In the genomic region with DNA sequence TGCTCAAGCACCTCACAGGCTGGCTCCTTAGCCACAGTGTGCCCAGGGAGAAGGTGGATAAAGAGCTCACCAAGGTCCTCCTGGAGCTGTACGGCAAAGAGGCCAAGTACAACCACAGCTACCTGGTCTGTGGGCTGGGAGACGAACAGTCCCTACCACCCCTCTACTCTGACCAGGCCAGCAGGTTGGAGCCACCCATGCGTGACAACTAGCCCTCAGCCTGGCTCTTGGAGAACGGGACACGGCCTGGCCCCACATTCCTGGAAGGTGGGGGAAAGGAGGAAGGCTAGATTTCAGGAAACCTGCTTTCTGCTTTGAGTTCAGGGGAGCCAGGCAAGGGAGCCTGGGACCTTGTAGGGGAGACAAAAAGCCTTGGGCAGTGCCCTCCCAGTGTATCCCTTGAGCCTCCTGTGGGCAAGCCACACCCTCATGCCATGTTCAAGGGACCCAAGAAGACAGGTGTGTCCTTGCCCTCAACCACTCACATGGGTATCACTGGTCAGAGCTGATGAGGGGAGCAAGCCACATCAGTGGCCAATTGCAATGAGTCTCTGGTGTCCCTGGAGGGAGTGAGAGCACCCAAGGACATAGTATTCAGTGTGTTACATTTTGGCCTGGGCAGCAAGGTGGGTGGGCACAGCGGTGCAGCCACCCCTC, we compare ENCODE assay signal across 2 cellular contexts.
TF ChIP-seq lines count a peak whose summit lies in the region.

No MANE protein-coding gene starts in this region.

TF ChIP-seq in IMR-90, 13 proteins besides CTCF, POLR2A, EP300 and RAD21:
- no peak for TF ChIP-seq MXI1 (IDR thresholded peaks at IDR 0.05; ENCODE audit: borderline replicate concordance, low read depth, low read length)
- TF ChIP-seq FOS (IDR thresholded peaks at IDR 0.05; ENCODE audit: low read depth, low read length) = no peak
- TF ChIP-seq RCOR1 (IDR thresholded peaks at IDR 0.05; ENCODE audit: insufficient replicate concordance, low read length) = no peak
- TF ChIP-seq MAFK (IDR thresholded peaks at IDR 0.05; ENCODE audit: low read depth, low read length) = no peak
- TF ChIP-seq RFX5 (IDR thresholded peaks at IDR 0.05; ENCODE audit: low read depth, low read length) = no peak
- TF ChIP-seq NFE2L2 (IDR thresholded peaks at IDR 0.05; ENCODE audit: low read depth, low read length) = no peak
- TF ChIP-seq, protein P1, sequence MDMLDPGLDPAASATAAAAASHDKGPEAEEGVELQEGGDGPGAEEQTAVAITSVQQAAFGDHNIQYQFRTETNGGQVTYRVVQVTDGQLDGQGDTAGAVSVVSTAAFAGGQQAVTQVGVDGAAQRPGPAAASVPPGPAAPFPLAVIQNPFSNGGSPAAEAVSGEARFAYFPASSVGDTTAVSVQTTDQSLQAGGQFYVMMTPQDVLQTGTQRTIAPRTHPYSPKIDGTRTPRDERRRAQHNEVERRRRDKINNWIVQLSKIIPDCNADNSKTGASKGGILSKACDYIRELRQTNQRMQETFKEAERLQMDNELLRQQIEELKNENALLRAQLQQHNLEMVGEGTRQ (IDR thresholded peaks at IDR 0.05; ENCODE audit: low read depth, low read length) = no peak
- TF ChIP-seq, protein P2, sequence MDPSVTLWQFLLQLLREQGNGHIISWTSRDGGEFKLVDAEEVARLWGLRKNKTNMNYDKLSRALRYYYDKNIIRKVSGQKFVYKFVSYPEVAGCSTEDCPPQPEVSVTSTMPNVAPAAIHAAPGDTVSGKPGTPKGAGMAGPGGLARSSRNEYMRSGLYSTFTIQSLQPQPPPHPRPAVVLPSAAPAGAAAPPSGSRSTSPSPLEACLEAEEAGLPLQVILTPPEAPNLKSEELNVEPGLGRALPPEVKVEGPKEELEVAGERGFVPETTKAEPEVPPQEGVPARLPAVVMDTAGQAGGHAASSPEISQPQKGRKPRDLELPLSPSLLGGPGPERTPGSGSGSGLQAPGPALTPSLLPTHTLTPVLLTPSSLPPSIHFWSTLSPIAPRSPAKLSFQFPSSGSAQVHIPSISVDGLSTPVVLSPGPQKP (IDR thresholded peaks at IDR 0.05; ENCODE audit: borderline replicate concordance, low read depth, low read length) = no peak
- TF ChIP-seq CHD1 (IDR thresholded peaks at IDR 0.05; ENCODE audit: low read depth, low read length) = no peak
- TF ChIP-seq CEBPB (IDR thresholded peaks at IDR 0.05; ENCODE audit: low read depth, low read length) = no peak
- TF ChIP-seq MAZ (IDR thresholded peaks at IDR 0.05; ENCODE audit: borderline replicate concordance, low read depth, low read length) = no peak
- no peak for TF ChIP-seq BHLHE40 (IDR thresholded peaks at IDR 0.05; ENCODE audit: low read depth, low read length)
- no peak for TF ChIP-seq SMC3 (IDR thresholded peaks at IDR 0.05; ENCODE audit: low read depth, low read length)

TF ChIP-seq in K562, 482 proteins besides CTCF, POLR2A, EP300 and RAD21:
- TF ChIP-seq CSDE1 (IDR thresholded peaks at IDR 0.05) (no peak), STAG1 (CRISPR knock-in tag; IDR thresholded peaks at IDR 0.05; ENCODE audit: borderline replicate concordance) (no peak), BHLHE40 (IDR thresholded peaks at IDR 0.05; ENCODE audit: low read length) (no peak), EWSR1 (IDR thresholded peaks at IDR 0.05; ENCODE audit: borderline replicate concordance, low read depth, partially characterized antibody) (no peak), RBM15 (IDR thresholded peaks at IDR 0.05; ENCODE audit: insufficient read depth, low read length) (no peak), SNIP1 (IDR thresholded peaks at IDR 0.05; ENCODE audit: low read depth) (no peak), ZNF143 (CRISPR knock-in tag; IDR thresholded peaks at IDR 0.05) (no peak), MTF1 (CRISPR knock-in tag; IDR thresholded peaks at IDR 0.05; ENCODE audit: borderline replicate concordance) (no peak), KDM5B (IDR thresholded peaks at IDR 0.05; ENCODE audit: insufficient replicate concordance, low read depth, low read length) (no peak), TCFL5 (CRISPR knock-in tag; conservative IDR thresholded peaks at IDR 0.05) (no peak), TCF7 (IDR thresholded peaks at IDR 0.05; ENCODE audit: borderline replicate concordance) (no peak), TAF9B (IDR thresholded peaks at IDR 0.05; ENCODE audit: partially characterized antibody) (no peak)
- TF ChIP-seq, protein P3, sequence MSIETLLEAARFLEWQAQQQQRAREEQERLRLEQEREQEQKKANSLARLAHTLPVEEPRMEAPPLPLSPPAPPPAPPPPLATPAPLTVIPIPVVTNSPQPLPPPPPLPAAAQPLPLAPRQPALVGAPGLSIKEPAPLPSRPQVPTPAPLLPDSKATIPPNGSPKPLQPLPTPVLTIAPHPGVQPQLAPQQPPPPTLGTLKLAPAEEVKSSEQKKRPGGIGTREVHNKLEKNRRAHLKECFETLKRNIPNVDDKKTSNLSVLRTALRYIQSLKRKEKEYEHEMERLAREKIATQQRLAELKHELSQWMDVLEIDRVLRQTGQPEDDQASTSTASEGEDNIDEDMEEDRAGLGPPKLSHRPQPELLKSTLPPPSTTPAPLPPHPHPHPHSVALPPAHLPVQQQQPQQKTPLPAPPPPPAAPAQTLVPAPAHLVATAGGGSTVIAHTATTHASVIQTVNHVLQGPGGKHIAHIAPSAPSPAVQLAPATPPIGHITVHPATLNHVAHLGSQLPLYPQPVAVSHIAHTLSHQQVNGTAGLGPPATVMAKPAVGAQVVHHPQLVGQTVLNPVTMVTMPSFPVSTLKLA (conservative IDR thresholded peaks at IDR 0.05) = no peak
- TF ChIP-seq, protein P4, sequence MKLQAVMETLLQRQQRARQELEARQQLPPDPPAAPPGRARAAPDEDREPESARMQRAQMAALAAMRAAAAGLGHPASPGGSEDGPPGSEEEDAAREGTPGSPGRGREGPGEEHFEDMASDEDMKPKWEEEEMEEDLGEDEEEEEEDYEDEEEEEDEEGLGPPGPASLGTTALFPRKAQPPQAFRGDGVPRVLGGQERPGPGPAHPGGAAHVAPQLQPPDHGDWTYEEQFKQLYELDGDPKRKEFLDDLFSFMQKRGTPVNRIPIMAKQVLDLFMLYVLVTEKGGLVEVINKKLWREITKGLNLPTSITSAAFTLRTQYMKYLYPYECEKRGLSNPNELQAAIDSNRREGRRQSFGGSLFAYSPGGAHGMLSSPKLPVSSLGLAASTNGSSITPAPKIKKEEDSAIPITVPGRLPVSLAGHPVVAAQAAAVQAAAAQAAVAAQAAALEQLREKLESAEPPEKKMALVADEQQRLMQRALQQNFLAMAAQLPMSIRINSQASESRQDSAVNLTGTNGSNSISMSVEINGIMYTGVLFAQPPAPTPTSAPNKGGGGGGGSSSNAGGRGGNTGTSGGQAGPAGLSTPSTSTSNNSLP (IDR thresholded peaks at IDR 0.05; ENCODE audit: borderline replicate concordance, low read depth, low read length) = no peak
